ENCODE assay signal across 1 cellular context in the genomic region with DNA sequence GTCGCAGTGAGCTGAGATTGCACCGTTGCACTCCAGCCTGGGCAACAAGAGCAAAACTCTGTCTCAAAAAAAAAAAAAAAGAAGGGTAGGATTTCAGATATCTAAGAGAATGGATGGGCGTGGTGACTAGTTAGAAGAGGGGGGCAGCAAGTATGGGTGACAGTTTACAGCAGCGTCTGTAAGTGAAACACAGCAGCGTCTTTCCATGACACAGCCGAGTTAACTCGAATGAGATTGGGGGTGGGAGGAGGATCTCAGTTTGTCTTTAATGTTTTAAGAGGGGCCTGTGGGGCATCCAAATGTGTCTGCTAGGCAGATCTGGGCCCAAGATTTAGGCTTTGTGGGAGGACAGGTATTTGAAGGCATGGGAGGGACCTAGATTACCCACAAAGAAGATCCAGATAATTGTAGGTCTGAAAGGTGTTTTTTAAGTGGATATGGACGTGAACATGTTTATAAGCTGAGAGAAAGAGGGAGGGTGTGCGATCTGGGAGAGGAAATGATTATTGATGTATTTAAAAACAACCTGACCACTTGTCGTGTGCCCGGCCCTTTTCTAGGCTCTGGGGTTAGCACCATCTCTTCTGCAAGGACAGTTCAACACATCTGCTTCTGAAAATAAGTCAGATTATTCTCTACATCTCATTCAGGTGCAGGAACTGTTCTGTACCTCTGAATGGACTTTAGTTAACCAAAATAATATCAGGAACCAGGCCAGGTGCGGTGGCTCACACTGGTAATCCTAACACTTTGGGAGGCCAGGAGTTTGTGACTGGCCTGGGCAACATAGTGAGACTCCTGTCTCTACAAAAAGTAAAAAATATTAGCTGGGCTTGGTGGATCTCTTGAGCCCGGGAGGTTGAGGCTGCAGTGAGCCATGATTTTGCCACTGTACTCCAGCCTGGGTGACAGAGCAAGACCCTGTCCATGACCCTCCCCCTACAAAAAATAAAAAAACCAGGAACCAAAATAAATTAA.
TF ChIP-seq lines count a peak whose summit lies in the region.

No MANE protein-coding gene starts in this region.

TF ChIP-seq in SK-N-SH, 30 proteins besides CTCF, POLR2A, EP300 and RAD21:
- TF ChIP-seq, protein P1, sequence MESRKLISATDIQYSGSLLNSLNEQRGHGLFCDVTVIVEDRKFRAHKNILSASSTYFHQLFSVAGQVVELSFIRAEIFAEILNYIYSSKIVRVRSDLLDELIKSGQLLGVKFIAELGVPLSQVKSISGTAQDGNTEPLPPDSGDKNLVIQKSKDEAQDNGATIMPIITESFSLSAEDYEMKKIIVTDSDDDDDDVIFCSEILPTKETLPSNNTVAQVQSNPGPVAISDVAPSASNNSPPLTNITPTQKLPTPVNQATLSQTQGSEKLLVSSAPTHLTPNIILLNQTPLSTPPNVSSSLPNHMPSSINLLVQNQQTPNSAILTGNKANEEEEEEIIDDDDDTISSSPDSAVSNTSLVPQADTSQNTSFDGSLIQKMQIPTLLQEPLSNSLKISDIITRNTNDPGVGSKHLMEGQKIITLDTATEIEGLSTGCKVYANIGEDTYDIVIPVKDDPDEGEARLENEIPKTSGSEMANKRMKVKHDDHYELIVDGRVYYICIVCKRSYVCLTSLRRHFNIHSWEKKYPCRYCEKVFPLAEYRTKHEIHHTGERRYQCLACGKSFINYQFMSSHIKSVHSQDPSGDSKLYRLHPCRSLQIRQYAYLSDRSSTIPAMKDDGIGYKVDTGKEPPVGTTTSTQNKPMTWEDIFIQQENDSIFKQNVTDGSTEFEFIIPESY (IDR thresholded peaks at IDR 0.05; ENCODE audit: borderline replicate concordance, low read depth): no peak
- TF ChIP-seq RFX5 (IDR thresholded peaks at IDR 0.05; ENCODE audit: low read length): no peak
- no peak for TF ChIP-seq TCF12 (IDR thresholded peaks at IDR 0.05)
- TF ChIP-seq NFIC (IDR thresholded peaks at IDR 0.05; ENCODE audit: borderline replicate concordance): no peak
- TF ChIP-seq, protein P2, sequence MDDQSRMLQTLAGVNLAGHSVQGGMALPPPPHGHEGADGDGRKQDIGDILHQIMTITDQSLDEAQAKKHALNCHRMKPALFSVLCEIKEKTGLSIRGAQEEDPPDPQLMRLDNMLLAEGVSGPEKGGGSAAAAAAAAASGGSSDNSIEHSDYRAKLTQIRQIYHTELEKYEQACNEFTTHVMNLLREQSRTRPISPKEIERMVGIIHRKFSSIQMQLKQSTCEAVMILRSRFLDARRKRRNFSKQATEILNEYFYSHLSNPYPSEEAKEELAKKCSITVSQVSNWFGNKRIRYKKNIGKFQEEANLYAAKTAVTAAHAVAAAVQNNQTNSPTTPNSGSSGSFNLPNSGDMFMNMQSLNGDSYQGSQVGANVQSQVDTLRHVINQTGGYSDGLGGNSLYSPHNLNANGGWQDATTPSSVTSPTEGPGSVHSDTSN (IDR thresholded peaks at IDR 0.05): no peak
- TF ChIP-seq MXI1 (IDR thresholded peaks at IDR 0.05; ENCODE audit: low read depth, low read length): no peak
- no peak for TF ChIP-seq GABPA (IDR thresholded peaks at IDR 0.05; ENCODE audit: low read depth)
- TF ChIP-seq RXRA (IDR thresholded peaks at IDR 0.05; ENCODE audit: borderline replicate concordance, low read depth): no peak
- no peak for TF ChIP-seq YY1 (IDR thresholded peaks at IDR 0.05; ENCODE audit: low read depth)
- TF ChIP-seq EZH2phosphoT487 (IDR thresholded peaks at IDR 0.05; ENCODE audit: borderline replicate concordance, low read depth): no peak
- no peak for TF ChIP-seq TAF1 (IDR thresholded peaks at IDR 0.05; ENCODE audit: borderline replicate concordance, low read depth, low read length)
